Comparison of ENCODE assay signal across 23 cellular contexts in the genomic region with DNA sequence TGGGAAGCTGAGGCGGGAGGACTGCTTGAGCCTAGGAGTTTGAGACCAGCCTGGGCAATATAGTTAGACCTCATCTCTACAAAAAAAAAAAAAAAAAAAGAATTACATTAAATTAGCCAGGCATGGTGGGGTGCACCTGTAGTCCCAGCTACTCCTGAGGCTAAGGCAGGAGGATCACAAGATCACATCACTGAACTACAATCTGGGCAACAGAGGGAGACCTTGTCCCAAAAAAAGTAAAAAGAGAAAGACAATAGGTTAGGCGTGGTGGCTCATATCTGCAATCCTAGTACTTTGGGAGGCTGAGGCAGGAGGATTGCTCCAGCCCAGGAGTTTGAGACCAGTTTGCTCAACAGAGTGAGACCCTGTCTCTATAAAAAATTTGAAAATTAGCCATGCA.
DNase-seq lines count a peak whose midpoint lies in the region; ATAC-seq and TF ChIP-seq lines count a peak whose summit lies in the region.
"Had no signal": no experiment of that assay in that cellular context is flagged by ENCODE, and none has a peak within 500 bp of the region (broad histone marks: within the 10 kb centered on the region; RNA-seq: fewer than 3 reads in every experiment).

No MANE protein-coding gene starts in this region.

- no peaks in the 10 kb centered on the region for H3K4me1 ChIP-seq in CD4-positive, CD25-positive, alpha-beta regulatory T cell (ENCODE audit: control insufficient read depth, insufficient read depth, low read length, poor library complexity, severe bottlenecking)
- no peaks in the 10 kb centered on the region for H3K4me1 ChIP-seq in Loucy (ENCODE audit: insufficient read depth, low read length, poor library complexity, severe bottlenecking)
- H3K4me1 ChIP-seq: gastroesophageal sphincter, psoas muscle had no signal

- H3K27ac ChIP-seq in AG04450 (ENCODE audit: low read depth, low read length): no peak overlapping the region
- no peak overlapping the region for H3K27ac ChIP-seq in CD4-positive, CD25-positive, alpha-beta regulatory T cell (ENCODE audit: insufficient read depth, low read length, poor library complexity, severe bottlenecking)
- H3K27ac ChIP-seq: dorsolateral prefrontal cortex, gastroesophageal sphincter, psoas muscle, skin epidermis, stomach had no signal

- no peaks in the 10 kb centered on the region for H4K20me1 ChIP-seq in Loucy (ENCODE audit: insufficient read depth, low read length, poor library complexity, severe bottlenecking)

- H3K4me3 Mint-ChIP-seq in CD4-positive, CD25-positive, alpha-beta regulatory T cell: no peak overlapping the region
- H3K4me3 Mint-ChIP-seq in Calu3 (ENCODE audit: low read depth, unreplicated experiment): no peak overlapping the region
- no peak overlapping the region for H3K4me3 Mint-ChIP-seq in endothelial cell (ENCODE audit: unreplicated experiment)
- H3K4me3 Mint-ChIP-seq: activated CD8-positive, alpha-beta memory T cell treated with anti-CD3 and anti-CD28 coated beads, Interleukin-2, amount 10 ng/mL, durations not matched to agents 7 days and 5 days; activated T-helper 17 cell treated with anti-CD3 and anti-CD28 coated beads, Interleukin-2, amount 50 U/mL, for 72 hours had no signal

- H3K27me3 ChIP-seq in AG04450 (ENCODE audit: control insufficient read depth, insufficient read depth, low read length): no peaks in the 10 kb centered on the region
- no peaks in the 10 kb centered on the region for H3K27me3 ChIP-seq in CD4-positive, CD25-positive, alpha-beta regulatory T cell (ENCODE audit: control insufficient read depth, insufficient read depth, low read length)
- H3K27me3 ChIP-seq in Loucy (ENCODE audit: insufficient read depth, low read length, poor library complexity, severe bottlenecking): no peaks in the 10 kb centered on the region
- H3K27me3 ChIP-seq: dorsolateral prefrontal cortex, gastroesophageal sphincter, stomach had no signal

- TF ChIP-seq CTCF in AG04450 (IDR thresholded peaks at IDR 0.05; ENCODE audit: low read depth, low read length) (peak; percentile 23; the same call in 1 of the 2 replicates), Loucy (conservative IDR thresholded peaks at IDR 0.05; ENCODE audit: low read length) (peak; percentile 36; the same call in 1 of the 2 replicates), choroid plexus epithelial cell (conservative IDR thresholded peaks at IDR 0.05; ENCODE audit: low read depth, low read length) (peak; percentile 9), Calu3 (IDR thresholded peaks at IDR 0.05; ENCODE audit: unreplicated experiment) (no peak), endothelial cell (IDR thresholded peaks at IDR 0.05; ENCODE audit: unreplicated experiment) (no peak)

- H2AFZ ChIP-seq in Loucy (ENCODE audit: low read length): no peak overlapping the region

- H3K36me3 Mint-ChIP-seq in CD4-positive, CD25-positive, alpha-beta regulatory T cell: no peaks in the 10 kb centered on the region
- H3K36me3 Mint-ChIP-seq in Calu3 (ENCODE audit: insufficient read depth, unreplicated experiment) (no peaks in the 10 kb centered on the region), endothelial cell (ENCODE audit: low read depth, unreplicated experiment) (peaks cover 29% of the 10 kb centered on the region)
- H3K36me3 Mint-ChIP-seq: activated CD8-positive, alpha-beta memory T cell treated with anti-CD3 and anti-CD28 coated beads, Interleukin-2, amount 10 ng/mL, durations not matched to agents 7 days and 5 days had no signal

- BruUV-seq in Calu3 (replicated peaks; lab: Mats Ljungman, UMichigan): no TSS peak

- intact Hi-C loops in Calu3 (cut with micrococcal nuclease; ENCODE audit: unreplicated experiment): no loop called here

- CTCF ChIA-PET in AG04450 (lab: Charles Lee): interaction anchor here (0.6 to 1.5 kb wide), 5 partner anchors 14 to 368 kb away, joined by 3 to 7 read pairs (median 4); no protein-coding TSS in a partner anchor
- CTCF ChIA-PET in Calu3 (lab: Charles Lee): interaction anchor here (0.7 kb wide), 1 partner anchor 184 kb away, joined by 3 read pairs; no protein-coding TSS in a partner anchor

- POLR2A ChIA-PET in AG04450 (lab: Yijun Ruan, JAX): no interaction called here

- no peaks in the 10 kb centered on the region for H3K36me3 ChIP-seq in CD4-positive, CD25-positive, alpha-beta regulatory T cell (ENCODE audit: control insufficient read depth, insufficient read depth, low read length)
- peaks cover 36% of the 10 kb centered on the region; the same call in 1 of the 2 replicates for H3K36me3 ChIP-seq in Loucy (ENCODE audit: insufficient read depth, low read length)
- H3K36me3 ChIP-seq: gastroesophageal sphincter had no signal

- H3K9ac ChIP-seq in Loucy (ENCODE audit: low read depth, low read length, poor library complexity, severe bottlenecking): no peak overlapping the region

- H3K27me3 Mint-ChIP-seq in CD4-positive, CD25-positive, alpha-beta regulatory T cell: no peaks in the 10 kb centered on the region
- no peaks in the 10 kb centered on the region for H3K27me3 Mint-ChIP-seq in Calu3 (ENCODE audit: unreplicated experiment)
- peaks cover 4% of the 10 kb centered on the region for H3K27me3 Mint-ChIP-seq in endothelial cell (ENCODE audit: unreplicated experiment)
- H3K27me3 Mint-ChIP-seq: activated CD8-positive, alpha-beta memory T cell treated with anti-CD3 and anti-CD28 coated beads, Interleukin-2, amount 10 ng/mL, durations not matched to agents 7 days and 5 days; activated T-helper 17 cell treated with anti-CD3 and anti-CD28 coated beads, Interleukin-2, amount 50 U/mL, for 72 hours had no signal

- peaks cover 0 to 2% (median 0%) of the 10 kb centered on the region in 4 donors for H3K4me1 Mint-ChIP-seq in CD4-positive, CD25-positive, alpha-beta regulatory T cell
- H3K4me1 Mint-ChIP-seq in Calu3 (ENCODE audit: low read depth, unreplicated experiment) (no peaks in the 10 kb centered on the region), endothelial cell (ENCODE audit: unreplicated experiment) (peaks cover 3% of the 10 kb centered on the region)
- H3K4me1 Mint-ChIP-seq: activated CD8-positive, alpha-beta memory T cell treated with anti-CD3 and anti-CD28 coated beads, Interleukin-2, amount 10 ng/mL, durations not matched to agents 7 days and 5 days; activated T-helper 17 cell treated with anti-CD3 and anti-CD28 coated beads, Interleukin-2, amount 50 U/mL, for 72 hours had no signal

- H3K9me2 ChIP-seq in Loucy (replicated peaks; ENCODE audit: low read depth, low read length): no peaks in the 10 kb centered on the region

- no peaks in the 10 kb centered on the region for H3F3A ChIP-seq in Loucy (ENCODE audit: low read depth)

- no peak overlapping the region for H3K27ac Mint-ChIP-seq in CD4-positive, CD25-positive, alpha-beta regulatory T cell
- H3K27ac Mint-ChIP-seq in Calu3 (ENCODE audit: unreplicated experiment): no peak overlapping the region
- no peak overlapping the region for H3K27ac Mint-ChIP-seq in endothelial cell (ENCODE audit: unreplicated experiment)
- H3K27ac Mint-ChIP-seq: activated CD8-positive, alpha-beta memory T cell treated with anti-CD3 and anti-CD28 coated beads, Interleukin-2, amount 10 ng/mL, durations not matched to agents 7 days and 5 days; activated T-helper 17 cell treated with anti-CD3 and anti-CD28 coated beads, Interleukin-2, amount 50 U/mL, for 72 hours had no signal

- H3K9me3 ChIP-seq in AG04450 (ENCODE audit: control insufficient read depth, insufficient read depth, low read length) (no peaks in the 10 kb centered on the region), Loucy (ENCODE audit: insufficient read depth, low read depth, low read length) (no peaks in the 10 kb centered on the region)
- H3K9me3 ChIP-seq in CD4-positive, CD25-positive, alpha-beta regulatory T cell (ENCODE audit: control insufficient read depth in 2 of 2, low read length in 2 of 2): no peaks in the 10 kb centered on the region
- H3K9me3 ChIP-seq: gastroesophageal sphincter, psoas muscle, stomach had no signal

- H3K4me3 ChIP-seq in AG04450 (ENCODE audit: low read depth, low read length) (no peak overlapping the region), Loucy (ENCODE audit: low read length, poor library complexity, severe bottlenecking) (no peak overlapping the region), choroid plexus epithelial cell (ENCODE audit: low read depth, low read length) (no peak overlapping the region)
- no peak overlapping the region for H3K4me3 ChIP-seq in CD4-positive, CD25-positive, alpha-beta regulatory T cell (ENCODE audit: low read depth, low read length)
- H3K4me3 ChIP-seq: dorsolateral prefrontal cortex, gastroesophageal sphincter, psoas muscle, skin epidermis, stomach had no signal

- DNase-seq in AG04450 (ENCODE audit: low read depth, low spot score): no peak
- DNase-seq in CD4-positive, CD25-positive, alpha-beta regulatory T cell: peak in 2 of 3 donors; percentile 33 to 40
- DNase-seq in choroid plexus epithelial cell (ENCODE audit: low read depth): no peak
- DNase-seq in Calu3: no peak
- DNase-seq in GM19238 (ENCODE audit: insufficient read length, low spot score): no peak
- DNase-seq in endothelial cell (ENCODE audit: low spot score): no peak
- DNase-seq in amniotic stem cell (lab: John Stamatoyannopoulos, UW): no peak
- DNase-seq: activated CD4-positive, CD25-positive, alpha-beta regulatory T cell treated with anti-CD3 and anti-CD28 coated beads, Interleukin-2, amount 50 U/mL, for 72 hours; activated CD8-positive, alpha-beta memory T cell treated with anti-CD3 and anti-CD28 coated beads, Interleukin-2, amount 10 ng/mL, durations not matched to agents 7 days and 5 days; AML-193; dorsolateral prefrontal cortex; GOT3; NCI-H146; NCI-H82; psoas muscle; stimulated activated CD4-positive, alpha-beta T cell treated with anti-CD3 and anti-CD28 coated beads, Interleukin-4, amount 100 ng/mL, for 1 hour; stomach; T1000; trophoblast cell had no signal

- ATAC-seq in CD4-positive, CD25-positive, alpha-beta regulatory T cell (ENCODE audit: low read depth in 2 of 2): peak in 1 of 2 donors; percentile 50
- ATAC-seq: activated CD8-positive, alpha-beta memory T cell treated with anti-CD3 and anti-CD28 coated beads, Interleukin-2, amount 10 ng/mL, durations not matched to agents 7 days and 5 days; activated T-helper 17 cell treated with anti-CD3 and anti-CD28 coated beads, Interleukin-2, amount 50 U/mL, for 72 hours; gastroesophageal sphincter; psoas muscle had no signal

- no peak overlapping the region for H3K4me2 ChIP-seq in Loucy (ENCODE audit: low read depth, low read length, poor library complexity, severe bottlenecking)

- H3K79me2 ChIP-seq in Loucy (ENCODE audit: insufficient read depth, low read length): no peaks in the 10 kb centered on the region

- H3K9me3 Mint-ChIP-seq in CD4-positive, CD25-positive, alpha-beta regulatory T cell: no peaks in the 10 kb centered on the region
- H3K9me3 Mint-ChIP-seq in Calu3 (ENCODE audit: low read depth, unreplicated experiment) (no peaks in the 10 kb centered on the region), endothelial cell (ENCODE audit: unreplicated experiment) (no peaks in the 10 kb centered on the region)
- H3K9me3 Mint-ChIP-seq: activated T-helper 17 cell treated with anti-CD3 and anti-CD28 coated beads, Interleukin-2, amount 50 U/mL, for 72 hours had no signal

Comparison
In these comparisons a context has a peak if more than half of its experiments do, and no peak if none do; other contexts are left out.
1. DNase-seq: peak in CD4-positive, CD25-positive, alpha-beta regulatory T cell (2 of 3); none in AG04450 (single experiment), choroid plexus epithelial cell (single experiment), Calu3 (single experiment), GM19238 (single experiment), endothelial cell (single experiment) and amniotic stem cell (single experiment).
2. CTCF ChIP-seq: peak in AG04450 (single experiment), Loucy (single experiment) and choroid plexus epithelial cell (single experiment); none in Calu3 (single experiment) and endothelial cell (single experiment).